35 cellular contexts compared by ENCODE assay signal in the genomic region with DNA sequence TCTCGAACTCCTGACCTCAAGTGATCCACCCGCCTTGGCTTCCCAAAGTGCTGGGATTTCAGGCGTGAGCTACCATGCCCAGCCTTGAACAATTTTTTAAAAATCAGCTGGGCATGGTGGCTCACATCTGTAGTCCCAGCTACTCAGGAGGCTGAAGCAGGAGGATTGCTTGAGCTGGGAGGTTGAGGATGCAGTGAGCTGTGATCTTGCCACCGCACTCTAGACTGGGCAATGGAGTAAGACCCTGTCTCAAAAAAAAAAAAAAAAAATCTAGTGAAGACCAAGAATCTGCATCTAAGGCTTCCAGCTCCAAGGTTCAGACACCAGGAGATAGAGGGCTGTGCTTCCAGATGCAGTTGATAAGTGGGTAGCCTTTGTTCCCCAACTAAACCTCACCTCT. TPM values are rescaled to one million over a fixed set of nuclear protein-coding genes. Genes with fewer than 3 reads are reported as not detected.
"Had no signal": no experiment of that assay in that cellular context is flagged by ENCODE, and none has a peak within 500 bp of the region (broad histone marks: within the 10 kb centered on the region; RNA-seq: fewer than 3 reads in every experiment).

No MANE protein-coding gene starts in this region.

- H3K4me2 ChIP-seq: smooth muscle cell had no signal

- H3K27ac Mint-ChIP-seq: nephron; progenitor cell of endocrine pancreas; stimulated activated memory B cell treated with anti-CD40 and anti-IgM and Interleukin-4, amounts not matched to agents 10 μg/mL and 1 μg/mL and 100 μg/mL, for 72 hours; stimulated activated naive CD8-positive, alpha-beta T cell treated with anti-CD3 and anti-CD28 coated beads, Interleukin-15, amount 100 ng/mL, for 72 hours; type B pancreatic cell had no signal

- H3K27me3 ChIP-seq: ovary, suprapubic skin, testis, transverse colon, upper lobe of right lung, uterus had no signal

- H3K27ac ChIP-seq: neutrophil, ovary, parathyroid adenoma, psoas muscle, skin epidermis, spleen, suprapubic skin, testis, tibial artery, transverse colon, upper lobe of right lung, uterus had no signal

- H3K4me1 ChIP-seq: parathyroid adenoma, testis, uterus had no signal

- H3K9ac ChIP-seq: parathyroid adenoma had no signal

- H3K4me3 ChIP-seq: ovary, psoas muscle, skin epidermis, smooth muscle cell, spleen, suprapubic skin, testis, tibial artery, transverse colon, upper lobe of right lung, uterus had no signal

- DNase-seq: naive thymus-derived CD4-positive, alpha-beta T cell; nucleus accumbens; ovary; posterior cingulate gyrus; psoas muscle; right cardiac atrium; spleen; stimulated activated CD4-positive, alpha-beta T cell treated with anti-CD3 and anti-CD28 coated beads, Interleukin-12 subunit alpha, Interleukin-12 subunit beta, amount 100 ng/mL, for 4 hours; stimulated activated CD4-positive, alpha-beta T cell treated with anti-CD3 and anti-CD28 coated beads, Interleukin-1b, Interleukin-23, amount 100 ng/mL, for 48 hours; stimulated activated CD4-positive, alpha-beta T cell treated with anti-CD3 and anti-CD28 coated beads, Interleukin-4, amount 100 ng/mL, for 1 hour; stimulated activated CD4-positive, alpha-beta T cell treated with anti-CD3 and anti-CD28 coated beads, Interleukin-4, amount 100 ng/mL, for 4 hours; stimulated activated CD8-positive, alpha-beta memory T cell treated with anti-CD3 and anti-CD28 coated beads, Interleukin-4, amount 100 ng/mL, for 48 hours; stimulated activated naive CD4-positive, alpha-beta T cell; stimulated activated naive CD8-positive, alpha-beta T cell treated with anti-CD3 and anti-CD28 coated beads, Interleukin-15, amount 100 ng/mL, for 72 hours; stimulated activated naive CD8-positive, alpha-beta T cell treated with anti-CD3 and anti-CD28 coated beads, Interleukin-15, Interleukin-2, amounts not matched to agents 100 U/mL and 50 U/mL, for 24 hours; substantia nigra; testis; tibial artery; upper lobe of right lung; uterus had no signal

- H3K9me3 ChIP-seq: neutrophil, ovary, psoas muscle, spleen, suprapubic skin, testis, tibial artery, transverse colon, upper lobe of right lung, uterus had no signal

- H3K79me2 ChIP-seq: parathyroid adenoma had no signal

- H3K36me3 Mint-ChIP-seq: naive thymus-derived CD4-positive, alpha-beta T cell; stimulated activated memory B cell treated with anti-CD40 and anti-IgM and Interleukin-4, amounts not matched to agents 10 μg/mL and 1 μg/mL and 100 μg/mL, for 72 hours; type B pancreatic cell had no signal

- H3K9me3 Mint-ChIP-seq: stimulated activated memory B cell treated with anti-CD40 and anti-IgM and Interleukin-4, amounts not matched to agents 10 μg/mL and 1 μg/mL and 100 μg/mL, for 72 hours; stimulated activated naive CD8-positive, alpha-beta T cell treated with anti-CD3 and anti-CD28 coated beads, Interleukin-15, amount 100 ng/mL, for 72 hours; type B pancreatic cell had no signal

- ATAC-seq: naive thymus-derived CD4-positive, alpha-beta T cell; psoas muscle; right cardiac atrium; sciatic nerve; stimulated activated memory B cell treated with anti-CD40 and anti-IgM and Interleukin-4, amounts not matched to agents 10 μg/mL and 1 μg/mL and 100 μg/mL, for 72 hours; stimulated activated naive CD8-positive, alpha-beta T cell treated with anti-CD3 and anti-CD28 coated beads, Interleukin-15, amount 100 ng/mL, for 72 hours; stimulated activated naive CD8-positive, alpha-beta T cell treated with anti-CD3 and anti-CD28 coated beads, Interleukin-15, Interleukin-2, amounts not matched to agents 100 U/mL and 50 U/mL, for 24 hours; upper lobe of right lung had no signal

- H2AFZ ChIP-seq: parathyroid adenoma had no signal

- H3K4me3 Mint-ChIP-seq: nephron; stimulated activated memory B cell treated with anti-CD40 and anti-IgM and Interleukin-4, amounts not matched to agents 10 μg/mL and 1 μg/mL and 100 μg/mL, for 72 hours; stimulated activated naive CD8-positive, alpha-beta T cell treated with anti-CD3 and anti-CD28 coated beads, Interleukin-15, amount 100 ng/mL, for 72 hours; type B pancreatic cell had no signal

- H3K36me3 ChIP-seq: neutrophil, ovary, spleen, suprapubic skin, tibial artery, transverse colon, upper lobe of right lung, uterus had no signal

RNA-seq across cellular contexts. Expression of gene KLF1, which starts 22.9 kb away (rescaled TPM):
- total RNA-seq: progenitor cell of endocrine pancreas, renal cortical epithelial cell, right cardiac atrium, smooth muscle cell, suprapubic skin, upper lobe of right lung had no signal
- polyA plus RNA-seq: naive thymus-derived CD4-positive, alpha-beta T cell; neural cell; ovary; right cardiac atrium had no signal

RNA-seq across cellular contexts. Expression of gene MAST1, which starts 25.8 kb away (rescaled TPM):
- total RNA-seq: omental fat pad, psoas muscle, upper lobe of right lung had no signal

RNA-seq across cellular contexts. Expression of gene RTBDN, which starts 29.8 kb away (rescaled TPM):
- total RNA-seq: naive thymus-derived CD4-positive, alpha-beta T cell; omental fat pad; ovary; progenitor cell of endocrine pancreas; psoas muscle; renal cortical epithelial cell; right cardiac atrium; sciatic nerve; smooth muscle cell; spleen; suprapubic skin; transverse colon; upper lobe of right lung; urinary bladder; uterus had no signal
- polyA plus RNA-seq: naive thymus-derived CD4-positive, alpha-beta T cell; neural cell; ovary; right cardiac atrium; spleen had no signal
